Comparison of ENCODE assay signal across 20 cellular contexts in the genomic region with DNA sequence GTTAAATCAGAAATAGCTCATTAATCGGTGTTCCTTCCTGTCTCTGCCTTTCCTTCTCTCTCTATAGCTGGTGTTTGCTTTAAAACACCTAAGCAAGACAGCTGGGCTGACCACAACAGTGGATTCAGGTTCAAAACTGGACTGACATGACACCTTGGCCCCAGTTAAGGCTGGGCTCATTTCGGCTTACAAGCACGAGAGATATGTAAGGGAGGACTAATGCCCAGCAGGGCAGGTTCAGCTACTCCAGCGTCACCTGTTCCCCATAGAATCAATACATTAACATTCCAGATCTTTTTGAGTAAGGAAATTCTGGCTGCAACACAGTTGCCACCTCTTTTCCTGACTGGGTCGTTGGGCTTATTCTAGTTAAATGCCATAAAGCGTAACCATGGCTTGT.
DNase-seq lines count a peak whose midpoint lies in the region; ATAC-seq and TF ChIP-seq lines count a peak whose summit lies in the region.
"Had no signal": no experiment of that assay in that cellular context is flagged by ENCODE, and none has a peak within 500 bp of the region (broad histone marks: within the 10 kb centered on the region; RNA-seq: fewer than 3 reads in every experiment).

No MANE protein-coding gene starts in this region.

- intact Hi-C loops in Caco-2 (cut with micrococcal nuclease; ENCODE audit: unreplicated experiment) (no loop called here), spleen (cut with DNase I; ENCODE audit: low total_unique reads) (no loop called here)

- no peak for TF ChIP-seq EP300 in upper lobe of left lung (IDR thresholded peaks at IDR 0.05)

- H3K36me3 Mint-ChIP-seq in Caco-2 (ENCODE audit: insufficient read depth, unreplicated experiment), result no peaks in the 10 kb centered on the region
- H3K36me3 Mint-ChIP-seq in effector memory CD8-positive, alpha-beta T cell (ENCODE audit: insufficient read depth), result peaks cover 3% of the 10 kb centered on the region

- H3K9me3 ChIP-seq in Caco-2 (no peaks in the 10 kb centered on the region), upper lobe of left lung (no peaks in the 10 kb centered on the region), spleen (no peaks in the 10 kb centered on the region)
- H3K9me3 ChIP-seq: A549; BLaER1 treated with 17β-estradiol and CSF1 and Interleukin-3, amounts not matched to agents 10 nM and 100 nM; SJSA1 had no signal

- H3K4me1 ChIP-seq in Caco-2, result peaks cover 16% of the 10 kb centered on the region
- peaks cover 0 to 4% (median 1%) of the 10 kb centered on the region in 4 donors for H3K4me1 ChIP-seq in upper lobe of left lung
- peaks cover 0 to 25% (median 13%) of the 10 kb centered on the region in 6 donors for H3K4me1 ChIP-seq in spleen
- H3K4me1 ChIP-seq: A549, SJSA1 had no signal

- TF ChIP-seq CTCF in Caco-2 (IDR thresholded peaks at IDR 0.05; ENCODE audit: insufficient read depth in 1 of 2, low read depth in 1 of 2, low read length in 1 of 2, severe bottlenecking in 1 of 2, unreplicated experiment in 1 of 2), result no peak
- no peak for TF ChIP-seq CTCF in upper lobe of left lung (IDR thresholded peaks at IDR 0.05)
- TF ChIP-seq CTCF in spleen (IDR thresholded peaks at IDR 0.05 in 8 of 11, conservative IDR thresholded peaks at IDR 0.05 in 3 of 11), result no peak

- no peak overlapping the region for H3K4me3 ChIP-seq in Caco-2 (ENCODE audit: low read depth, low read length)
- no peak overlapping the region for H3K4me3 ChIP-seq in upper lobe of left lung
- no peak overlapping the region for H3K4me3 ChIP-seq in spleen
- H3K4me3 ChIP-seq: A549; BLaER1 treated with 17β-estradiol and CSF1 and Interleukin-3, amounts not matched to agents 10 nM and 100 nM; SJSA1 had no signal

- TF ChIP-seq POLR2A in upper lobe of left lung (IDR thresholded peaks at IDR 0.05) (no peak), spleen (IDR thresholded peaks at IDR 0.05) (no peak)

- H3K4me3 Mint-ChIP-seq in Caco-2 (ENCODE audit: unreplicated experiment), result no peak overlapping the region
- H3K4me3 Mint-ChIP-seq in effector memory CD8-positive, alpha-beta T cell, result no peak overlapping the region
- H3K4me3 Mint-ChIP-seq: HFFc6 had no signal

- no peaks in the 10 kb centered on the region for H3K4me1 Mint-ChIP-seq in Caco-2 (ENCODE audit: low read depth, unreplicated experiment)
- peaks cover 15 to 18% of the 10 kb centered on the region in 2 donors for H3K4me1 Mint-ChIP-seq in effector memory CD8-positive, alpha-beta T cell (ENCODE audit: low read depth in 2 of 2)

- DNase-seq in Caco-2 (peak; percentile 38 to 45), HT-29 (ENCODE audit: low spot score) (peak; percentile 87), NCI-H748 (lab: John Stamatoyannopoulos, UW; ENCODE audit: unreplicated experiment) (peak; percentile 75), islet precursor cell (peak; percentile 65), upper lobe of left lung (no peak), hypothalamus (lab: John Stamatoyannopoulos, UW) (no peak), spleen (no peak)
- no peak for DNase-seq in effector memory CD8-positive, alpha-beta T cell
- DNase-seq: DMS 273 treated with DMSO at 0.1 percent for 48 hours, EL, GOT3, HFFc6, MV-4-11, NCI-H1417, NCI-H226, NCI-H774, SW 1271 had no signal

- H3K9me3 Mint-ChIP-seq in Caco-2 (ENCODE audit: unreplicated experiment), result no peaks in the 10 kb centered on the region
- H3K9me3 Mint-ChIP-seq in effector memory CD8-positive, alpha-beta T cell, result no peaks in the 10 kb centered on the region
- H3K9me3 Mint-ChIP-seq: HFFc6 had no signal

- no peaks in the 10 kb centered on the region for H3K27me3 Mint-ChIP-seq in Caco-2 (ENCODE audit: insufficient read depth, unreplicated experiment)
- no peaks in the 10 kb centered on the region for H3K27me3 Mint-ChIP-seq in effector memory CD8-positive, alpha-beta T cell

- no peak overlapping the region for H3K27ac ChIP-seq in upper lobe of left lung
- H3K27ac ChIP-seq in spleen, result no peak overlapping the region
- H3K27ac ChIP-seq: A549; BLaER1 treated with 17β-estradiol and CSF1 and Interleukin-3, amounts not matched to agents 10 nM and 100 nM; SJSA1 had no signal

- POLR2A ChIA-PET in Caco-2 (lab: Charles Lee), result no interaction called here

- no peaks in the 10 kb centered on the region for H3K36me3 ChIP-seq in Caco-2 (ENCODE audit: control insufficient read depth, insufficient read depth, low read length)
- no peaks in the 10 kb centered on the region for H3K36me3 ChIP-seq in upper lobe of left lung
- peaks cover 0 to 33% (median 0%) of the 10 kb centered on the region in 6 donors for H3K36me3 ChIP-seq in spleen
- H3K36me3 ChIP-seq: SJSA1 had no signal

- no peak overlapping the region for H3K27ac Mint-ChIP-seq in Caco-2 (ENCODE audit: unreplicated experiment)
- no peak overlapping the region for H3K27ac Mint-ChIP-seq in effector memory CD8-positive, alpha-beta T cell
- H3K27ac Mint-ChIP-seq: HFFc6 had no signal

- no TSS peak for BruUV-seq in Caco-2 (replicated peaks; lab: Mats Ljungman, UMichigan)

- CTCF ChIA-PET in Caco-2 (lab: Charles Lee), result no interaction called here

- WGBS in upper lobe of left lung, 2 donors, result 85 to 86% methylated on average over 6 of the region's 6 CpGs
- 90 to 93% (median 91%) methylated on average over 6 of the region's 6 CpGs for WGBS in spleen, 5 donors

- no peak for ATAC-seq in upper lobe of left lung (ENCODE audit: low FRiP score in 2 of 2)
- ATAC-seq in effector memory CD8-positive, alpha-beta T cell (replicated peaks), result no peak
- ATAC-seq: A549 had no signal

- H3K27me3 ChIP-seq in Caco-2 (replicated peaks; ENCODE audit: control insufficient read depth, insufficient read depth, low read length), result no peaks in the 10 kb centered on the region
- no peaks in the 10 kb centered on the region for H3K27me3 ChIP-seq in upper lobe of left lung
- H3K27me3 ChIP-seq in spleen (replicated peaks in 1 of 7), result no peaks in the 10 kb centered on the region
- H3K27me3 ChIP-seq: BLaER1 treated with 17β-estradiol and CSF1 and Interleukin-3, amounts not matched to agents 10 nM and 100 nM; SJSA1 had no signal

Comparison
In these comparisons a context has a peak if more than half of its experiments do, and no peak if none do; other contexts are left out.
1. DNase-seq: peak in Caco-2 (2 of 2), HT-29 (single experiment), NCI-H748 (single experiment) and islet precursor cell (single experiment); none in upper lobe of left lung (0 of 2), effector memory CD8-positive, alpha-beta T cell (0 of 3), hypothalamus (0 of 51) and spleen (single experiment).